In genomic region chr17:39636927-39637736, GRCh38 we compare ENCODE assay signal across 1 cellular context.
A peak's percentile ranks its signal among the peaks of the same experiment; 100 is the strongest.
TF ChIP-seq lines count a peak whose summit lies in the region.

Gene STARD3, plus strand, starts transcription at chr17:39637144. Its CDS starts 16,388 bp downstream, at chr17:39653532.

TF ChIP-seq in GM12878, 131 proteins besides CTCF, POLR2A, EP300 and RAD21 (continued from another document):
- TF ChIP-seq E2F8 (IDR thresholded peaks at IDR 0.05; ENCODE audit: low read depth, partially characterized antibody) (no peak), CHD1 (IDR thresholded peaks at IDR 0.05; ENCODE audit: low read depth, low read length) (no peak), ELK1 (IDR thresholded peaks at IDR 0.05; ENCODE audit: low read depth, low read length) (peak; percentile 72), CHD4 (IDR thresholded peaks at IDR 0.05) (no peak), ZNF207 (IDR thresholded peaks at IDR 0.05; ENCODE audit: borderline replicate concordance) (peak; percentile 79; the same call in 1 of the 2 replicates), YY1 (IDR thresholded peaks at IDR 0.05; ENCODE audit: low read depth, low read length) (peak; percentile 77), MXI1 (IDR thresholded peaks at IDR 0.05; ENCODE audit: low read depth, low read length) (peak; percentile 84), NFXL1 (IDR thresholded peaks at IDR 0.05; ENCODE audit: borderline replicate concordance) (no peak)
